22 cellular contexts compared by ENCODE assay signal in genomic region chr9:137752426-137752825, GRCh38.
"Had no signal": no experiment of that assay in that cellular context is flagged by ENCODE, and none has a peak within 500 bp of the region (broad histone marks: within the 10 kb centered on the region; RNA-seq: fewer than 3 reads in every experiment).

No MANE protein-coding gene starts in this region.

- H3K9me3 ChIP-seq: breast epithelium, right lobe of liver had no signal

- H3K36me3 ChIP-seq: breast epithelium had no signal

- ATAC-seq: activated CD4-positive, CD25-positive, alpha-beta regulatory T cell treated with anti-CD3 and anti-CD28 coated beads, Interleukin-2, amount 50 U/mL, for 24 hours; activated T-cell treated with anti-CD3 and anti-CD28 coated beads, Interleukin-2, amount 50 U/mL, for 4 hours; foreskin keratinocyte; heart left ventricle; left colon; naive thymus-derived CD4-positive, alpha-beta T cell; right lobe of liver had no signal

- H3K27me3 ChIP-seq: breast epithelium, esophagus muscularis mucosa, foreskin keratinocyte, heart left ventricle, right lobe of liver, tibial nerve had no signal

- H3K4me1 ChIP-seq: breast epithelium, foreskin keratinocyte had no signal

- H3K27me3 Mint-ChIP-seq: naive thymus-derived CD4-positive, alpha-beta T cell had no signal

- H3K4me3 Mint-ChIP-seq: activated naive CD4-positive, alpha-beta T cell treated with anti-CD3 and anti-CD28 coated beads for 36 hours; activated T-cell treated with anti-CD3 and anti-CD28 coated beads, Interleukin-2, amount 50 U/mL, for 4 hours; immature natural killer cell; naive thymus-derived CD4-positive, alpha-beta T cell had no signal

- DNase-seq: activated CD4-positive, alpha-beta T cell treated with anti-CD3 and anti-CD28 coated beads for 48 hours; activated CD4-positive, alpha-beta T cell treated with anti-CD3 and anti-CD28 coated beads, Interleukin-2, amount 50 U/mL, for 48 hours; activated naive CD4-positive, alpha-beta T cell treated with anti-CD3 and anti-CD28 coated beads for 36 hours; activated T-cell treated with anti-CD3 and anti-CD28 coated beads, Interleukin-2, amount 50 U/mL, for 4 hours; central memory CD4-positive, alpha-beta T cell; foreskin keratinocyte; heart left ventricle; hypothalamus; immature natural killer cell; kidney; left colon; midbrain; naive thymus-derived CD4-positive, alpha-beta T cell; right lobe of liver; stimulated activated CD4-positive, alpha-beta T cell treated with anti-CD3 and anti-CD28 coated beads, Interleukin-12 subunit alpha, Interleukin-12 subunit beta, amount 100 ng/mL, for 4 hours; stimulated activated CD4-positive, alpha-beta T cell treated with anti-CD3 and anti-CD28 coated beads, Interleukin-4, amount 100 ng/mL, for 1 hour; T-helper 1 cell had no signal

- H3K4me3 ChIP-seq: breast epithelium, esophagus muscularis mucosa, heart left ventricle, right lobe of liver, skin epidermis, tibial nerve had no signal

- H3K27ac Mint-ChIP-seq: activated naive CD4-positive, alpha-beta T cell treated with anti-CD3 and anti-CD28 coated beads for 36 hours had no signal

- H3K27ac ChIP-seq: breast epithelium, esophagus muscularis mucosa, foreskin keratinocyte, heart left ventricle, right lobe of liver, skin epidermis, tibial nerve had no signal
